1 cellular context compared by ENCODE assay signal in the genomic region with DNA sequence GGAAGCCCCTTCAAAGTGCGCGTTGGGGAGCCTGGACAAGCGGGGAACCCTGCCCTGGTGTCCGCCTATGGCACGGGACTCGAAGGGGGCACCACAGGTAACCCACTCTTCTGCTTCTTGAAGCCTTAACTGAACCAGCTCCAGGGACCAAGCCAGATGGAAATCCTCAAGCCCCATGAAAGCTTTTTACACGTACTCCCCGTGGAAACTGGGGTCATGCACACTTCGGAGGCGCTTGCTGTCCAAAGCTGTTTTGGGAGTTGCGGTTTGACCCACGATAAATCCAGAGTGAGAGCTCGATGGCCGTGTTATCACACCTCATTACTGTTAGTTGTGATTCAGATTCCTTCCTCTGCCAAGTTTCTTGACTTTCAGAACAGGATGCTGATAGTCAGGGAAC.
A peak's percentile ranks its signal among the peaks of the same experiment; 100 is the strongest.
TF ChIP-seq lines count a peak whose summit lies in the region.

No MANE protein-coding gene starts in this region.

TF ChIP-seq in endothelial cell of umbilical vein, 7 proteins besides CTCF, POLR2A, EP300 and RAD21:
- TF ChIP-seq GATA2 (IDR thresholded peaks at IDR 0.05; ENCODE audit: insufficient read depth, insufficient read length, low read depth, low read length) (peak; percentile 63), MYC (IDR thresholded peaks at IDR 0.05; ENCODE audit: low read depth, low read length) (no peak), FOS (IDR thresholded peaks at IDR 0.05; ENCODE audit: borderline replicate concordance, insufficient read depth, low read length) (peak; percentile 41), JUN (IDR thresholded peaks at IDR 0.05; ENCODE audit: borderline replicate concordance, insufficient read depth, insufficient read length, low read depth) (peak; percentile 14), POLR2AphosphoS5 (IDR thresholded peaks at IDR 0.05; ENCODE audit: insufficient read depth, low read depth, low read length) (peak; percentile 46)
TF ChIP-seq in endothelial cell of umbilical vein: peak in this region for 4.
